In the genomic region with DNA sequence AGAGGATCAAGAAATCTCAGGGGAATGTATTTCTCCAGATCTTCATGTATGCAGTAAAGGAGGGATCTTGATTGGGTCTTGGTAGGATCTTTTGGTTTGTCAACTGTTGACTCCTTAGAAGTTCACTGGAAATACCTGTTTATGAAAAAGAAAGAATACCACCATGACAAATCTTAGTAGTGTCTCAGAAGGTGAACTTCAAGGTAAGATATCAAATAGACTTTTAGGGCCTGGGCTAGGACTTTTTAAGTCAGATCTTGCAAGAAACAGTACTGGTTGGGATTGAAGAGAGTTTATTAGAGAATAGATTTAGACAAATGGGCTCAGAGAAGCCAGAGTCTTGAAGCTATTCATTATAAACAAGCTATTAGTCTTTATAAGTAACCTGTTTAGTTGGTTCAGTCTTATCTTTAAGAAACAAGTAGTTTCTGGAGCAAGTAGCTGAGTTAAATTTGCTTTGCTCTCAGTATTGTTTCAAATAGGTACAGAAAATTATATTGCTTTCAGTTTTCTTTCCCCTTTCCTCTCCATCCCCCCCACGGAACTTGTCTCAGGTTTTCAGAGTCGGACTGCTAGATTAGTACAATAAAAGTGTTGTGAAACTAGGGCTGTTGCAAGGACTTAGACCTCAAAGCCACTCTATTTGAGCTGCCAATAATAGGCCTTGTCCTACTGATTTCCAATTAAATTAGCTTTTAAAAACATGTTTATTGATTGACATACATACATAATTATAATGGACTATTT, we compare ENCODE assay signal across 10 cellular contexts.
DNase-seq lines count a peak whose midpoint lies in the region; ATAC-seq, FAIRE-seq and TF ChIP-seq lines count a peak whose summit lies in the region.
"Had no signal": no experiment of that assay in that cellular context is flagged by ENCODE, and none has a peak within 500 bp of the region (broad histone marks: within the 10 kb centered on the region; RNA-seq: fewer than 3 reads in every experiment).

No MANE protein-coding gene starts in this region.

- no peak for TF ChIP-seq CTCF in foreskin fibroblast (IDR thresholded peaks at IDR 0.05; ENCODE audit: low read depth, low read length)

- H3K27me3 ChIP-seq in effector memory CD4-positive, alpha-beta T cell (replicated peaks; ENCODE audit: control insufficient read depth, insufficient read depth, low read length, poor library complexity, severe bottlenecking): no peaks in the 10 kb centered on the region

- H3K4me1 ChIP-seq in effector memory CD4-positive, alpha-beta T cell (ENCODE audit: control insufficient read depth, insufficient read depth, low read length, poor library complexity, severe bottlenecking): no peaks in the 10 kb centered on the region

- DNase-seq in GF-D8 (lab: John Stamatoyannopoulos, UW) (peak; percentile 71), H54 (ENCODE audit: insufficient read length, low spot score) (no peak), NCI-H1092 treated with DMSO at 0.1 percent for 48 hours (lab: John Stamatoyannopoulos, UW) (no peak), foreskin fibroblast (no peak)
- no peak for DNase-seq in T-helper 2 cell treated with Interferon-gamma antibody and Interleukin-4, amounts not matched to agents 5 μg/mL and 100 μg/mL, for 36 hours (ENCODE audit: low spot score)
- no peak for DNase-seq in effector memory CD4-positive, alpha-beta T cell

- no peak overlapping the region for H3K4me3 Mint-ChIP-seq in T-helper 2 cell treated with Interferon-gamma antibody and Interleukin-4, amounts not matched to agents 5 μg/mL and 100 μg/mL, for 36 hours
- H3K4me3 Mint-ChIP-seq: activated naive CD8-positive, alpha-beta T cell; stimulated activated naive CD8-positive, alpha-beta T cell treated with anti-CD3 and anti-CD28 coated beads, Interleukin-15, Interleukin-2, amounts not matched to agents 100 ng/mL and 50 ng/mL, for 24 hours had no signal

- no peaks in the 10 kb centered on the region for H3K9me3 Mint-ChIP-seq in T-helper 2 cell treated with Interferon-gamma antibody and Interleukin-4, amounts not matched to agents 5 μg/mL and 100 μg/mL, for 36 hours
- H3K9me3 Mint-ChIP-seq: stimulated activated naive CD8-positive, alpha-beta T cell treated with anti-CD3 and anti-CD28 coated beads, Interleukin-15, Interleukin-2, amounts not matched to agents 100 ng/mL and 50 ng/mL, for 24 hours had no signal

- ATAC-seq in GM19463 (IDR thresholded peaks at IDR 0.05; ENCODE audit: unreplicated experiment): peak; percentile 97
- peak; percentile 98 for ATAC-seq in HG03108 (IDR thresholded peaks at IDR 0.05; ENCODE audit: unreplicated experiment)

- no peak for TF ChIP-seq POLR2A in H54 (IDR thresholded peaks at IDR 0.05; ENCODE audit: low read depth, low read length)

- H3K27ac Mint-ChIP-seq in T-helper 2 cell treated with Interferon-gamma antibody and Interleukin-4, amounts not matched to agents 5 μg/mL and 100 μg/mL, for 36 hours: peak overlapping the region; percentile 17
- H3K27ac Mint-ChIP-seq: activated naive CD8-positive, alpha-beta T cell had no signal

- H3K27me3 Mint-ChIP-seq in T-helper 2 cell treated with Interferon-gamma antibody and Interleukin-4, amounts not matched to agents 5 μg/mL and 100 μg/mL, for 36 hours (ENCODE audit: low read depth): no peaks in the 10 kb centered on the region

- H3K4me3 ChIP-seq in effector memory CD4-positive, alpha-beta T cell (ENCODE audit: insufficient read depth, low read depth, low read length, poor library complexity, severe bottlenecking): no peak overlapping the region
- no peak overlapping the region for H3K4me3 ChIP-seq in foreskin fibroblast (ENCODE audit: low read depth in 1 of 2, low read length in 2 of 2)

- no peaks in the 10 kb centered on the region for H3K36me3 Mint-ChIP-seq in T-helper 2 cell treated with Interferon-gamma antibody and Interleukin-4, amounts not matched to agents 5 μg/mL and 100 μg/mL, for 36 hours (ENCODE audit: low read depth)
- H3K36me3 Mint-ChIP-seq: activated naive CD8-positive, alpha-beta T cell had no signal

- no peaks in the 10 kb centered on the region for H3K4me1 Mint-ChIP-seq in T-helper 2 cell treated with Interferon-gamma antibody and Interleukin-4, amounts not matched to agents 5 μg/mL and 100 μg/mL, for 36 hours (ENCODE audit: low read depth)

- H3K27ac ChIP-seq in effector memory CD4-positive, alpha-beta T cell (ENCODE audit: insufficient read depth, low read length, poor library complexity, severe bottlenecking): no peak overlapping the region

- no peaks in the 10 kb centered on the region for H3K9me3 ChIP-seq in effector memory CD4-positive, alpha-beta T cell (ENCODE audit: control insufficient read depth, low read length)

- no peak for FAIRE-seq in H54 (lab: Jason Lieb, UNC)

- H3K36me3 ChIP-seq in effector memory CD4-positive, alpha-beta T cell (ENCODE audit: control insufficient read depth, insufficient read depth, low read length): no peaks in the 10 kb centered on the region
